Comparison of ENCODE assay signal across 20 cellular contexts in the genomic region with DNA sequence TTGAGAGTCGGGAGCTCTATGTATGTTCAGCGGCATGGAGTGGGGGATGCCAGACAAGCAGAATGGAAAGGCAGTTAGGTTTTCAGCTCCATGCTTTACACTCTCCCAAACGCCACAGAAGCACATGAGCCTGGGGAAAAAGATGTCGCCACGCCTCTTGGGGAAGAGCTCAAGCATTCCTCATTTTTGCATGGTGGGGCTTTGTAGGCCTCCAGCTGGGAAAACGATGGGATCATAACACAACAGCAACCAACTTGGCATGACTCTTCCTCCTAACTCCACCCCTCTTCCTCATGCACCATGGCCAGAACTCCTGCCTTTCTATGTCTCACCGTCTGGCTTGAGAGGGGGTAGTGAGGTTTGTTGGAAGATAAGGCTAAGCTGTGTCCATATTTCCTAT.
"Had no signal": no experiment of that assay in that cellular context is flagged by ENCODE, and none has a peak within 500 bp of the region (broad histone marks: within the 10 kb centered on the region; RNA-seq: fewer than 3 reads in every experiment).

No MANE protein-coding gene starts in this region.

- H3K36me3 ChIP-seq: brain microvascular endothelial cell had no signal

- H3K4me2 ChIP-seq: SK-N-SH had no signal

- H3K27me3 Mint-ChIP-seq: activated naive CD4-positive, alpha-beta T cell treated with anti-CD3 and anti-CD28 coated beads, Interleukin-2, amount 50 U/mL, for 24 hours had no signal

- H3K27ac Mint-ChIP-seq: activated CD8-positive, alpha-beta T cell treated with anti-CD3 and anti-CD28 coated beads, Interleukin-2, amount 10 ng/mL, durations not matched to agents 7 days and 5 days; activated naive CD4-positive, alpha-beta T cell treated with anti-CD3 and anti-CD28 coated beads, Interleukin-2, amount 50 U/mL, for 24 hours had no signal

- H3K27ac ChIP-seq: brain microvascular endothelial cell had no signal

- H3K4me3 Mint-ChIP-seq: activated CD8-positive, alpha-beta T cell treated with anti-CD3 and anti-CD28 coated beads, Interleukin-2, amount 10 ng/mL, durations not matched to agents 7 days and 5 days; activated naive CD4-positive, alpha-beta T cell treated with anti-CD3 and anti-CD28 coated beads, Interleukin-2, amount 50 U/mL, for 24 hours had no signal

- DNase-seq: activated CD4-positive, alpha-beta T cell treated with anti-CD3 and anti-CD28 coated beads for 4 hours; activated CD8-positive, alpha-beta memory T cell treated with anti-CD3 and anti-CD28 coated beads, Interleukin-2, amount 50 U/mL, for 48 hours; activated CD8-positive, alpha-beta T cell treated with anti-CD3 and anti-CD28 coated beads, Interleukin-2, amount 10 ng/mL, durations not matched to agents 7 days and 5 days; activated naive CD4-positive, alpha-beta T cell; activated T-cell treated with anti-CD3 and anti-CD28 coated beads, Interleukin-2, amount 50 U/mL, for 1 hour; aorta; brain microvascular endothelial cell; cerebellar nuclear complex; Kasumi-1; KBM-7; NCI-H1092; NCI-H1417 treated with DMSO at 0.1 percent for 48 hours; NCI-H1694; NCI-H2029; NCI-H526; NCI-H774; RPMI8226; SK-N-SH; T-helper 1 cell had no signal

- H3K27me3 ChIP-seq: brain microvascular endothelial cell had no signal

- H3K9ac ChIP-seq: SK-N-SH had no signal

- H3K9me3 ChIP-seq: SK-N-SH had no signal

- H3K4me1 Mint-ChIP-seq: activated naive CD4-positive, alpha-beta T cell treated with anti-CD3 and anti-CD28 coated beads, Interleukin-2, amount 50 U/mL, for 24 hours had no signal

- H3K36me3 Mint-ChIP-seq: activated naive CD4-positive, alpha-beta T cell treated with anti-CD3 and anti-CD28 coated beads, Interleukin-2, amount 50 U/mL, for 24 hours had no signal
